1 cellular context compared by ENCODE assay signal in genomic region chr19:15825753-15826152, GRCh38.
TF ChIP-seq lines count a peak whose summit lies in the region.

No MANE protein-coding gene starts in this region.

TF ChIP-seq in K562, 482 proteins besides CTCF, POLR2A, EP300 and RAD21 (continued from another document and continues in another):
- TF ChIP-seq, protein P1, sequence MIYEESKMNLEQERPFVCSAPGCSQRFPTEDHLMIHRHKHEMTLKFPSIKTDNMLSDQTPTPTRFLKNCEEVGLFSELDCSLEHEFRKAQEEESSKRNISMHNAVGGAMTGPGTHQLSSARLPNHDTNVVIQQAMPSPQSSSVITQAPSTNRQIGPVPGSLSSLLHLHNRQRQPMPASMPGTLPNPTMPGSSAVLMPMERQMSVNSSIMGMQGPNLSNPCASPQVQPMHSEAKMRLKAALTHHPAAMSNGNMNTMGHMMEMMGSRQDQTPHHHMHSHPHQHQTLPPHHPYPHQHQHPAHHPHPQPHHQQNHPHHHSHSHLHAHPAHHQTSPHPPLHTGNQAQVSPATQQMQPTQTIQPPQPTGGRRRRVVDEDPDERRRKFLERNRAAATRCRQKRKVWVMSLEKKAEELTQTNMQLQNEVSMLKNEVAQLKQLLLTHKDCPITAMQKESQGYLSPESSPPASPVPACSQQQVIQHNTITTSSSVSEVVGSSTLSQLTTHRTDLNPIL (CRISPR knock-in tag; IDR thresholded peaks at IDR 0.05), result 0 out of 2 replicates have a peak, but pooled peaks have one; percentile 65
- TF ChIP-seq GTF2A2 (tag; IDR thresholded peaks at IDR 0.05) (peak; percentile 91), ZNF121 (CRISPR knock-in tag; conservative IDR thresholded peaks at IDR 0.05) (no peak), ZNF175 (CRISPR knock-in tag; IDR thresholded peaks at IDR 0.05; ENCODE audit: low read depth) (peak; percentile 86), GATAD2B (IDR thresholded peaks at IDR 0.05; ENCODE audit: borderline replicate concordance) (no peak), ZNF584 (CRISPR knock-in tag; IDR thresholded peaks at IDR 0.05; ENCODE audit: low read depth) (0 out of 2 replicates have a peak, but pooled peaks have one; percentile 61), TCFL5 (CRISPR knock-in tag; conservative IDR thresholded peaks at IDR 0.05) (peak; percentile 76; the same call in 1 of the 2 replicates), ZNF518B (CRISPR knock-in tag; IDR thresholded peaks at IDR 0.05) (no peak), DMBX1 (CRISPR knock-in tag; IDR thresholded peaks at IDR 0.05; ENCODE audit: borderline replicate concordance) (peak; percentile 98), ILK (tag; IDR thresholded peaks at IDR 0.05; ENCODE audit: borderline replicate concordance, low read depth) (peak; percentile 85), ZNF75A (CRISPR knock-in tag; IDR thresholded peaks at IDR 0.05) (peak; percentile 42; the same call in 1 of the 2 replicates), HMG20A (CRISPR knock-in tag; conservative IDR thresholded peaks at IDR 0.05) (no peak), ZNF41 (CRISPR knock-in tag; conservative IDR thresholded peaks at IDR 0.05) (peak; percentile 90), CXXC5 (CRISPR knock-in tag; IDR thresholded peaks at IDR 0.05) (peak; percentile 86), ZNF583 (CRISPR knock-in tag; IDR thresholded peaks at IDR 0.05) (peak; percentile 95), BCLAF1 (IDR thresholded peaks at IDR 0.05; ENCODE audit: borderline replicate concordance in 1 of 2, control insufficient read depth in 1 of 2, low read depth in 2 of 2, low read length in 1 of 2) (no peak), ZNF197 (CRISPR knock-in tag; IDR thresholded peaks at IDR 0.05; ENCODE audit: low read depth) (peak; percentile 89), MEF2A (IDR thresholded peaks at IDR 0.05; ENCODE audit: control insufficient read depth, low read depth, low read length) (no peak), RCOR1 (IDR thresholded peaks at IDR 0.05; ENCODE audit: borderline replicate concordance in 1 of 2, low read depth in 2 of 2, low read length in 2 of 2) (no peak), SIN3B (IDR thresholded peaks at IDR 0.05; ENCODE audit: low read depth) (no peak), L3MBTL2 (IDR thresholded peaks at IDR 0.05) (no peak), HEY1 (CRISPR knock-in tag; IDR thresholded peaks at IDR 0.05; ENCODE audit: borderline replicate concordance) (no peak), PYGO2 (tag; IDR thresholded peaks at IDR 0.05) (peak; percentile 92), ZNF347 (CRISPR knock-in tag; IDR thresholded peaks at IDR 0.05; ENCODE audit: low read depth) (0 out of 2 replicates have a peak, but pooled peaks have one; percentile 26), ZNF766 (CRISPR knock-in tag; conservative IDR thresholded peaks at IDR 0.05) (peak; percentile 80), ZBTB26 (CRISPR knock-in tag; IDR thresholded peaks at IDR 0.05) (peak; percentile 31; the same call in 1 of the 2 replicates), ETV1 (tag; conservative IDR thresholded peaks at IDR 0.05; ENCODE audit: low read depth) (peak; percentile 34; the same call in 1 of the 2 replicates), ZBTB43 (CRISPR knock-in tag; IDR thresholded peaks at IDR 0.05) (no peak), ZNF146 (CRISPR knock-in tag; IDR thresholded peaks at IDR 0.05; ENCODE audit: unreplicated experiment) (no peak)
- TF ChIP-seq, protein P2, sequence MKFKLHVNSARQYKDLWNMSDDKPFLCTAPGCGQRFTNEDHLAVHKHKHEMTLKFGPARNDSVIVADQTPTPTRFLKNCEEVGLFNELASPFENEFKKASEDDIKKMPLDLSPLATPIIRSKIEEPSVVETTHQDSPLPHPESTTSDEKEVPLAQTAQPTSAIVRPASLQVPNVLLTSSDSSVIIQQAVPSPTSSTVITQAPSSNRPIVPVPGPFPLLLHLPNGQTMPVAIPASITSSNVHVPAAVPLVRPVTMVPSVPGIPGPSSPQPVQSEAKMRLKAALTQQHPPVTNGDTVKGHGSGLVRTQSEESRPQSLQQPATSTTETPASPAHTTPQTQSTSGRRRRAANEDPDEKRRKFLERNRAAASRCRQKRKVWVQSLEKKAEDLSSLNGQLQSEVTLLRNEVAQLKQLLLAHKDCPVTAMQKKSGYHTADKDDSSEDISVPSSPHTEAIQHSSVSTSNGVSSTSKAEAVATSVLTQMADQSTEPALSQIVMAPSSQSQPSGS (CRISPR knock-in tag; IDR thresholded peaks at IDR 0.05), result no peak
- TF ChIP-seq, protein P3, sequence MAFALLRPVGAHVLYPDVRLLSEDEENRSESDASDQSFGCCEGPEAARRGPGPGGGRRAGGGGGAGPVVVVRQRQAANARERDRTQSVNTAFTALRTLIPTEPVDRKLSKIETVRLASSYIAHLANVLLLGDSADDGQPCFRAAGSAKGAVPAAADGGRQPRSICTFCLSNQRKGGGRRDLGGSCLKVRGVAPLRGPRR (CRISPR knock-in tag; IDR thresholded peaks at IDR 0.05), result 0 out of 2 replicates have a peak, but pooled peaks have one; percentile 69
- TF ChIP-seq, protein P4, sequence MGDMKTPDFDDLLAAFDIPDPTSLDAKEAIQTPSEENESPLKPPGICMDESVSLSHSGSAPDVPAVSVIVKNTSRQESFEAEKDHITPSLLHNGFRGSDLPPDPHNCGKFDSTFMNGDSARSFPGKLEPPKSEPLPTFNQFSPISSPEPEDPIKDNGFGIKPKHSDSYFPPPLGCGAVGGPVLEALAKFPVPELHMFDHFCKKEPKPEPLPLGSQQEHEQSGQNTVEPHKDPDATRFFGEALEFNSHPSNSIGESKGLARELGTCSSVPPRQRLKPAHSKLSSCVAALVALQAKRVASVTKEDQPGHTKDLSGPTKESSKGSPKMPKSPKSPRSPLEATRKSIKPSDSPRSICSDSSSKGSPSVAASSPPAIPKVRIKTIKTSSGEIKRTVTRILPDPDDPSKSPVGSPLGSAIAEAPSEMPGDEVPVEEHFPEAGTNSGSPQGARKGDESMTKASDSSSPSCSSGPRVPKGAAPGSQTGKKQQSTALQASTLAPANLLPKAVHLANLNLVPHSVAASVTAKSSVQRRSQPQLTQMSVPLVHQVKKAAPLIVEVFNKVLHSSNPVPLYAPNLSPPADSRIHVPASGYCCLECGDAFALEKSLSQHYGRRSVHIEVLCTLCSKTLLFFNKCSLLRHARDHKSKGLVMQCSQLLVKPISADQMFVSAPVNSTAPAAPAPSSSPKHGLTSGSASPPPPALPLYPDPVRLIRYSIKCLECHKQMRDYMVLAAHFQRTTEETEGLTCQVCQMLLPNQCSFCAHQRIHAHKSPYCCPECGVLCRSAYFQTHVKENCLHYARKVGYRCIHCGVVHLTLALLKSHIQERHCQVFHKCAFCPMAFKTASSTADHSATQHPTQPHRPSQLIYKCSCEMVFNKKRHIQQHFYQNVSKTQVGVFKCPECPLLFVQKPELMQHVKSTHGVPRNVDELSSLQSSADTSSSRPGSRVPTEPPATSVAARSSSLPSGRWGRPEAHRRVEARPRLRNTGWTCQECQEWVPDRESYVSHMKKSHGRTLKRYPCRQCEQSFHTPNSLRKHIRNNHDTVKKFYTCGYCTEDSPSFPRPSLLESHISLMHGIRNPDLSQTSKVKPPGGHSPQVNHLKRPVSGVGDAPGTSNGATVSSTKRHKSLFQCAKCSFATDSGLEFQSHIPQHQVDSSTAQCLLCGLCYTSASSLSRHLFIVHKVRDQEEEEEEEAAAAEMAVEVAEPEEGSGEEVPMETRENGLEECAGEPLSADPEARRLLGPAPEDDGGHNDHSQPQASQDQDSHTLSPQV (IDR thresholded peaks at IDR 0.05), result peak; percentile 98
- TF ChIP-seq, protein P5, sequence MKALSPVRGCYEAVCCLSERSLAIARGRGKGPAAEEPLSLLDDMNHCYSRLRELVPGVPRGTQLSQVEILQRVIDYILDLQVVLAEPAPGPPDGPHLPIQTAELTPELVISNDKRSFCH (CRISPR knock-in tag; IDR thresholded peaks at IDR 0.05), result no peak
- TF ChIP-seq, protein P5 (tag; IDR thresholded peaks at IDR 0.05), result peak; percentile 90
- TF ChIP-seq, protein P6, sequence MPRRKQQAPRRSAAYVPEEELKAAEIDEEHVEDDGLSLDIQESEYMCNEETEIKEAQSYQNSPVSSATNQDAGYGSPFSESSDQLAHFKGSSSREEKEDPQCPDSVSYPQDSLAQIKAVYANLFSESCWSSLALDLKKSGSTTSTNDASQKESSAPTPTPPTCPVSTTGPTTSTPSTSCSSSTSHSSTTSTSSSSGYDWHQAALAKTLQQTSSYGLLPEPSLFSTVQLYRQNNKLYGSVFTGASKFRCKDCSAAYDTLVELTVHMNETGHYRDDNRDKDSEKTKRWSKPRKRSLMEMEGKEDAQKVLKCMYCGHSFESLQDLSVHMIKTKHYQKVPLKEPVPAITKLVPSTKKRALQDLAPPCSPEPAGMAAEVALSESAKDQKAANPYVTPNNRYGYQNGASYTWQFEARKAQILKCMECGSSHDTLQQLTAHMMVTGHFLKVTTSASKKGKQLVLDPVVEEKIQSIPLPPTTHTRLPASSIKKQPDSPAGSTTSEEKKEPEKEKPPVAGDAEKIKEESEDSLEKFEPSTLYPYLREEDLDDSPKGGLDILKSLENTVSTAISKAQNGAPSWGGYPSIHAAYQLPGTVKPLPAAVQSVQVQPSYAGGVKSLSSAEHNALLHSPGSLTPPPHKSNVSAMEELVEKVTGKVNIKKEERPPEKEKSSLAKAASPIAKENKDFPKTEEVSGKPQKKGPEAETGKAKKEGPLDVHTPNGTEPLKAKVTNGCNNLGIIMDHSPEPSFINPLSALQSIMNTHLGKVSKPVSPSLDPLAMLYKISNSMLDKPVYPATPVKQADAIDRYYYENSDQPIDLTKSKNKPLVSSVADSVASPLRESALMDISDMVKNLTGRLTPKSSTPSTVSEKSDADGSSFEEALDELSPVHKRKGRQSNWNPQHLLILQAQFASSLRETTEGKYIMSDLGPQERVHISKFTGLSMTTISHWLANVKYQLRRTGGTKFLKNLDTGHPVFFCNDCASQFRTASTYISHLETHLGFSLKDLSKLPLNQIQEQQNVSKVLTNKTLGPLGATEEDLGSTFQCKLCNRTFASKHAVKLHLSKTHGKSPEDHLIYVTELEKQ (CRISPR knock-in tag; IDR thresholded peaks at IDR 0.05), result peak; percentile 81; the same call in 1 of the 2 replicates
